In the genomic region with DNA sequence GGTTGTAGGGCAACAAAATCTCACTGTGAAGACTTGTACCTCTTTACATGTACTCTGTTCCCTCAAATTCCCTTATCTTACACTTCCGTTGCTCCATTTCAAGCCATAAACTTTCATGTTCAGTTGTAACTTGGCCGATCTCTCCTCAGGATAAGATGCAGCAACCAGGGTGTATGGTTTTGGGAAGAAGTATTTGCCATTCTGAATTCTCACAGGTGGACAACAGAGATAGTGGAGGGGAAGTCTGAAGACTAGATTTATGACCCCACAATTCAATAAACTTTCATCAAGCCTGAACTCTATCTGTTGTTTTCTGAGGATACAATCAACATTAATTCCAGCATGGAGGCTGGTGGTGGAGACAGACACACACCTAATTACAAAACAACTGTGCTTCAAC, we compare ENCODE assay signal across 36 cellular contexts.
"Had no signal": no experiment of that assay in that cellular context is flagged by ENCODE, and none has a peak within 500 bp of the region (broad histone marks: within the 10 kb centered on the region; RNA-seq: fewer than 3 reads in every experiment).

No MANE protein-coding gene starts in this region.

- H3K9me3 ChIP-seq: MG63 had no signal

- DNase-seq: Karpas-422, Kasumi-1, MG63, MM.1S, MV-4-11, NCI-H1048, NCI-H1092, NCI-H1092 treated with DMSO at 0.1 percent for 48 hours, NCI-H1105, NCI-H1105 treated with DMSO at 0.1 percent for 48 hours, NCI-H1417, NCI-H1417 treated with DMSO at 0.1 percent for 48 hours, NCI-H1436, NCI-H1436 treated with DMSO at 0.1 percent for 48 hours, NCI-H146, NCI-H1694, NCI-H1694 treated with DMSO at 0.1 percent for 48 hours, NCI-H187, NCI-H187 treated with DMSO at 0.1 percent for 48 hours, NCI-H1930, NCI-H2029, NCI-H2029 treated with DMSO at 0.1 percent for 48 hours, NCI-H2081, NCI-H2081 treated with DMSO at 0.1 percent for 48 hours, NCI-H2107, NCI-H2171, NCI-H2171 treated with DMSO at 0.1 percent for 48 hours, NCI-H2227 treated with DMSO at 0.1 percent for 48 hours, NCI-H226, NCI-H345, NCI-H446, NCI-H446 treated with DMSO at 0.1 percent for 48 hours, NCI-H510A, NCI-H510A treated with DMSO at 0.1 percent for 48 hours, NCI-H524, NCI-H524 treated with DMSO at 0.1 percent for 48 hours had no signal

- H3K27me3 ChIP-seq: MG63 had no signal

- H3K4me3 ChIP-seq: MG63 had no signal
